7 cellular contexts compared by ENCODE assay signal in the genomic region with DNA sequence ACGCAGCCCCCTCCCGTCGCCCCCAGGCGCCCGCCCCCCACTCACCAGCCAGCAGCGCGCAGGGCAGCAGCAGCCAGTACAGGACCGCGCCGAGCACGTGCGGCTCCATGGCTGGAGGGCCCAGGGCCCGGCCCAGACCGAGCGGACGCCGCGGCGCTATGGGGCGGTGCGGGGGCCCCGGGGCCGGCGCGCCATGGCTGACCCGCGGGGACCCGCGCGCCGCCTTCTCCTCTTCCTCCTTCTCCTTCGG. TPM values are rescaled to one million over a fixed set of nuclear protein-coding genes. Genes with fewer than 3 reads are reported as not detected.
A peak's percentile ranks its signal among the peaks of the same experiment; 100 is the strongest.
DNase-seq lines count a peak whose midpoint lies in the region; ATAC-seq and TF ChIP-seq lines count a peak whose summit lies in the region.

No MANE protein-coding gene starts in this region.

- peaks cover 23 to 40% of the 10 kb centered on the region in 2 donors for H3K4me1 ChIP-seq in thoracic aorta (ENCODE audit: control insufficient read depth in 1 of 2, low read depth in 2 of 2)

- H3K27me3 ChIP-seq in thoracic aorta (replicated peaks; ENCODE audit: insufficient read depth): no peaks in the 10 kb centered on the region

- intact Hi-C loops in left colon (cut with DNase I, micrococcal nuclease): loop anchor here (5.0 kb wide), 2 partner anchors 37 to 42 kb away; no protein-coding TSS in a partner anchor

- in situ Hi-C loops in astrocyte of the cerebellum (cut with HindIII; ENCODE audit: low sequenced_read_pairs): loop anchor here (10.0 kb wide), 1 partner anchor 110 kb away; no protein-coding TSS in a partner anchor

- no peaks in the 10 kb centered on the region for H3K9me3 ChIP-seq in thoracic aorta

- DNase-seq in astrocyte of the cerebellum (ENCODE audit: low read depth) (no peak), left colon (no peak), thoracic aorta (ENCODE audit: low spot score) (no peak), Ammon's horn (ENCODE audit: low spot score) (no peak)

- peak overlapping the region; percentile 88 to 91 for H3K27ac ChIP-seq in thoracic aorta

- peak; percentile 13 for ATAC-seq in HG03097 (IDR thresholded peaks at IDR 0.05; ENCODE audit: low FRiP score, unreplicated experiment)
- peak; percentile 48 for ATAC-seq in left colon
- ATAC-seq in thoracic aorta (ENCODE audit: insufficient number of reproducible peaks, low FRiP score, low read depth): no peak
- no peak for ATAC-seq in HG03378 (IDR thresholded peaks at IDR 0.05; ENCODE audit: unreplicated experiment)
- no peak for ATAC-seq in GM21723 (IDR thresholded peaks at IDR 0.05; ENCODE audit: unreplicated experiment)

- H3K4me3 ChIP-seq in astrocyte of the cerebellum (ENCODE audit: low read depth, low read length) (peak overlapping the region; percentile 58), thoracic aorta (peak overlapping the region; percentile 97)

- no peaks in the 10 kb centered on the region for H3K36me3 ChIP-seq in thoracic aorta

- TF ChIP-seq CTCF in astrocyte of the cerebellum (IDR thresholded peaks at IDR 0.05; ENCODE audit: low read depth, low read length, missing control alignments): no peak
- TF ChIP-seq CTCF in thoracic aorta (IDR thresholded peaks at IDR 0.05): no peak

RNA-seq across cellular contexts. Expression of a gene that starts 0.2 kb away (rescaled TPM):
- total RNA-seq in left colon (100 to 1,000 TPM; 118 to 146 TPM), thoracic aorta (100 to 1,000 TPM; 108 to 179 TPM)

RNA-seq across cellular contexts. Expression of a gene that starts 18.8 kb away (rescaled TPM):
- 10 to 100 TPM in 1 of 2 donors, 1 to 10 TPM in 1; 6.8 to 14.8 TPM for total RNA-seq in left colon
- under 1 TPM in 1 of 2 donors, not detected in 1; 0.71 TPM for total RNA-seq in thoracic aorta

RNA-seq across cellular contexts. Expression of a gene that starts 26.9 kb away (rescaled TPM):
- 100 to 1,000 TPM; 112 to 199 TPM for total RNA-seq in left colon
- 10 to 100 TPM; 45.5 to 80.7 TPM for total RNA-seq in thoracic aorta

Comparison
In these comparisons a context has a peak if more than half of its experiments do, and no peak if none do; other contexts are left out.
1. ATAC-seq: peak in HG03097 (single experiment) and left colon (single experiment); none in thoracic aorta (single experiment), HG03378 (single experiment) and GM21723 (single experiment).
2. RNA of a gene that starts 18.8 kb away (total RNA-seq): 6.8 to 14.8 TPM in left colon; 0.71 TPM in thoracic aorta; every median in the first group is over 4 times any median in the second.